7 cellular contexts compared by ENCODE assay signal in the genomic region with DNA sequence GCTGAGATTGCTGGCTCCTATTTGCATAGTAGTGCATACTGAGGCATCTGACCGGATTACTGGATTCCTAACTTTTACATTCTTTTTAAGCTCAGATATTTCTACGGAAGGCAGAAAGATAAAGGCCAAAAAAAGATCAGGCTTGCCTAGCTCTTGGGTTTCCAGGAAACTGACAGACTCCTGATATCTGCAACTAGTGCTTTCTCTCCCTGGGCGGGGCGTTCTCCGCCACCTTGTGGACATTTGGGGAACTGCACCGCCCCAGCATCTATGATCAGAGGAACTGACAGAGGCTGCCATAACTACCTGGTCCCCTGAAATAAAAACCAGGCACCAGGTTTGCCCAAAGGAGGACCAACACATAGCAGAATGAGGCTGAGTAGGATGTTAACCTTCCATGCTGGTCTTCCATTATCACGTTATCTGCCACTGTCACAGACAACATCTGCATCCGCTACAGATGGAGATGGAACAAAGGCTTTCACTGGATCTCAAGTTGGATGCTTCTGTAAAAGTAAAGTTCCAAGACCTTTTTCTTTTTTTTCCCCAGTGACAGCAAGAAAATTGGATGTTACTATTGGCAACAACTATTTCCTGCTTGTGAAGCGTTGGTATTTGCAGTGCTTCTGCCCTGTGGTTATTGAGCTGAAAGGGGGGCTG. TPM values are rescaled to one million over a fixed set of nuclear protein-coding genes. Genes with fewer than 3 reads are reported as not detected.
DNase-seq lines count a peak whose midpoint lies in the region; ATAC-seq and TF ChIP-seq lines count a peak whose summit lies in the region.

No MANE protein-coding gene starts in this region.

- peaks cover 15% of the 10 kb centered on the region for H3K4me1 Mint-ChIP-seq in T-helper 1 cell treated with Interleukin-12 subunit alpha and Interleukin-12 subunit beta and Interleukin-4 antibody, amounts not matched to agents 30 μg/mL and 1 μg/mL, for 36 hours (ENCODE audit: low read depth)

- H3K9ac ChIP-seq in Karpas-422 (ENCODE audit: low read length) (no peak overlapping the region), adipocyte (ENCODE audit: low read length) (peak overlapping the region; percentile 52), skeletal muscle satellite cell (ENCODE audit: low read depth, low read length) (peak overlapping the region; percentile 43)

- no peaks in the 10 kb centered on the region for H3K27me3 Mint-ChIP-seq in T-helper 1 cell treated with Interleukin-12 subunit alpha and Interleukin-12 subunit beta and Interleukin-4 antibody, amounts not matched to agents 30 μg/mL and 1 μg/mL, for 36 hours (ENCODE audit: low read depth)

- peaks cover 5% of the 10 kb centered on the region for H3K36me3 Mint-ChIP-seq in T-helper 1 cell treated with Interleukin-12 subunit alpha and Interleukin-12 subunit beta and Interleukin-4 antibody, amounts not matched to agents 30 μg/mL and 1 μg/mL, for 36 hours (ENCODE audit: low read depth)

- H2AFZ ChIP-seq in Karpas-422 (ENCODE audit: low read length): no peak overlapping the region

- H3K36me3 ChIP-seq in Karpas-422 (ENCODE audit: insufficient read depth, low read length) (no peaks in the 10 kb centered on the region), adipocyte (ENCODE audit: control insufficient read depth, insufficient read depth, low read length, severe bottlenecking) (peaks cover 16% of the 10 kb centered on the region), skeletal muscle satellite cell (ENCODE audit: insufficient read depth, low read length) (peaks cover 85% of the 10 kb centered on the region)

- H4K20me1 ChIP-seq in Karpas-422 (ENCODE audit: insufficient read depth, low read depth, low read length): no peaks in the 10 kb centered on the region

- H3K4me3 ChIP-seq in GM12864 (ENCODE audit: low read depth, low read length): no peak overlapping the region
- no peak overlapping the region for H3K4me3 ChIP-seq in Karpas-422 (ENCODE audit: low read length)
- H3K4me3 ChIP-seq in adipocyte (ENCODE audit: low read length): peak overlapping the region; percentile 67
- no peak overlapping the region for H3K4me3 ChIP-seq in right cardiac atrium (ENCODE audit: low read length)
- H3K4me3 ChIP-seq in skeletal muscle satellite cell (ENCODE audit: low read length): no peak overlapping the region

- no peak overlapping the region for H3K27ac ChIP-seq in Karpas-422 (ENCODE audit: low read length)
- no peak overlapping the region for H3K27ac ChIP-seq in right cardiac atrium (ENCODE audit: low read length)

- DNase-seq in GM12864 (ENCODE audit: low read depth): no peak
- DNase-seq in Karpas-422: peak; percentile 90
- DNase-seq in adipocyte (ENCODE audit: low read depth): peak; percentile 89
- peak; percentile 76 to 92 (median 88) for DNase-seq in right cardiac atrium

- peak overlapping the region; percentile 19 for H3K27ac Mint-ChIP-seq in T-helper 1 cell treated with Interleukin-12 subunit alpha and Interleukin-12 subunit beta and Interleukin-4 antibody, amounts not matched to agents 30 μg/mL and 1 μg/mL, for 36 hours

- no peaks in the 10 kb centered on the region for H3K79me2 ChIP-seq in Karpas-422 (ENCODE audit: low read length)

- H3K9me3 Mint-ChIP-seq in T-helper 1 cell treated with Interleukin-12 subunit alpha and Interleukin-12 subunit beta and Interleukin-4 antibody, amounts not matched to agents 30 μg/mL and 1 μg/mL, for 36 hours: no peaks in the 10 kb centered on the region

- H3K27me3 ChIP-seq in Karpas-422 (ENCODE audit: low read length): no peaks in the 10 kb centered on the region
- H3K27me3 ChIP-seq in adipocyte (replicated peaks; ENCODE audit: control insufficient read depth, insufficient read depth, low read length): no peaks in the 10 kb centered on the region
- no peaks in the 10 kb centered on the region for H3K27me3 ChIP-seq in right cardiac atrium (ENCODE audit: control insufficient read depth, insufficient read depth)
- no peaks in the 10 kb centered on the region for H3K27me3 ChIP-seq in skeletal muscle satellite cell (ENCODE audit: control insufficient read depth, insufficient read depth, low read length)

- intact Hi-C loops in right cardiac atrium (cut with DNase I): loop anchor here (2.0 to 10.0 kb wide), 4 partner anchors 126 to 128 kb away; no protein-coding TSS in a partner anchor

- TF ChIP-seq CTCF in GM12864 (IDR thresholded peaks at IDR 0.05; ENCODE audit: low read depth, low read length, missing control alignments): peak; percentile 99

- H3K4me3 Mint-ChIP-seq in T-helper 1 cell treated with Interleukin-12 subunit alpha and Interleukin-12 subunit beta and Interleukin-4 antibody, amounts not matched to agents 30 μg/mL and 1 μg/mL, for 36 hours: no peak overlapping the region

- H3K4me2 ChIP-seq in Karpas-422 (ENCODE audit: low read depth, low read length, poor library complexity, severe bottlenecking): no peak overlapping the region
- peak overlapping the region; percentile 9 for H3K4me2 ChIP-seq in skeletal muscle satellite cell (ENCODE audit: low read length)

- H3K9me3 ChIP-seq in Karpas-422 (ENCODE audit: low read length): no peaks in the 10 kb centered on the region
- no peaks in the 10 kb centered on the region for H3K9me3 ChIP-seq in adipocyte (ENCODE audit: control insufficient read depth, low read length)
- no peaks in the 10 kb centered on the region for H3K9me3 ChIP-seq in right cardiac atrium (ENCODE audit: control insufficient read depth, low read length)
- H3K9me3 ChIP-seq in skeletal muscle satellite cell (replicated peaks; ENCODE audit: low read length): no peaks in the 10 kb centered on the region

- 21% methylated on average over 9 of the region's 9 CpGs for WGBS in right cardiac atrium

- H3K4me1 ChIP-seq in Karpas-422 (ENCODE audit: low read length): peaks cover 7% of the 10 kb centered on the region; the same call in 1 of the 2 replicates
- H3K4me1 ChIP-seq in adipocyte (ENCODE audit: control insufficient read depth, insufficient read depth, low read length): peaks cover 13% of the 10 kb centered on the region
- peaks cover 2% of the 10 kb centered on the region for H3K4me1 ChIP-seq in right cardiac atrium (ENCODE audit: control insufficient read depth, insufficient read depth, low read length)
- peaks cover 24% of the 10 kb centered on the region for H3K4me1 ChIP-seq in skeletal muscle satellite cell (ENCODE audit: control insufficient read depth, insufficient read depth, low read length)

- H3K9me2 ChIP-seq in Karpas-422 (replicated peaks; ENCODE audit: insufficient read depth, low read length): no peaks in the 10 kb centered on the region

- peak; percentile 92 for ATAC-seq in GM21825 (IDR thresholded peaks at IDR 0.05; ENCODE audit: unreplicated experiment)
- ATAC-seq in right cardiac atrium: peak; percentile 88 to 94

RNA-seq across cellular contexts. Expression of a gene that starts 33.3 kb away (rescaled TPM):
- total RNA-seq in Karpas-422 (2014; rRNA removed; shearing (Covaris generic); ENCODE audit: low replicate concordance): not detected in 2 replicates
- 10 to 100 TPM in 2 of 4 donors, 1 to 10 TPM in 2; 7.1 to 13.3 (median 9.8) TPM for total RNA-seq in right cardiac atrium
- polyA plus RNA-seq in right cardiac atrium: 3.6 TPM
- total RNA-seq in skeletal muscle satellite cell (2012; rRNA removed): 342 and 377 TPM in 2 replicates
